Comparison of ENCODE assay signal across 27 cellular contexts in genomic region chr9:103904242-103904641, GRCh38.
"Had no signal": no experiment of that assay in that cellular context is flagged by ENCODE, and none has a peak within 500 bp of the region (broad histone marks: within the 10 kb centered on the region; RNA-seq: fewer than 3 reads in every experiment).

No MANE protein-coding gene starts in this region.

- H3K9me3 ChIP-seq: ascending aorta, Peyer's patch had no signal

- H3K27ac ChIP-seq: ascending aorta, Peyer's patch had no signal

- H3K27me3 ChIP-seq: ascending aorta, Peyer's patch had no signal

- ATAC-seq: activated CD4-positive, alpha-beta T cell treated with anti-CD3 and anti-CD28 coated beads for 36 hours; activated CD4-positive, CD25-positive, alpha-beta regulatory T cell treated with anti-CD3 and anti-CD28 coated beads, Interleukin-2, amount 50 U/mL, for 24 hours; activated CD8-positive, alpha-beta T cell treated with anti-CD3 and anti-CD28 coated beads, Interleukin-2, amount 10 ng/mL, durations not matched to agents 7 days and 5 days; K562; PC-3; SK-N-SH treated with all-trans-retinoic acid at 6 μM for 48 hours had no signal

- H3K36me3 ChIP-seq: ascending aorta, Peyer's patch had no signal

- DNase-seq: activated CD4-positive, alpha-beta T cell treated with anti-CD3 and anti-CD28 coated beads for 36 hours; activated CD4-positive, alpha-beta T cell treated with anti-CD3 and anti-CD28 coated beads, Interleukin-2, amount 10 ng/mL, durations not matched to agents 7 days and 5 days; activated CD4-positive, alpha-beta T cell treated with anti-CD3 and anti-CD28 coated beads, Interleukin-2, amount 50 U/mL, for 48 hours; activated CD8-positive, alpha-beta T cell treated with anti-CD3 and anti-CD28 coated beads, Interleukin-2, amount 10 ng/mL, durations not matched to agents 7 days and 5 days; activated gamma-delta T cell; activated naive CD4-positive, alpha-beta T cell treated with Interleukin-2 at 50 U/mL for 16 hours; activated naive CD8-positive, alpha-beta T cell treated with anti-CD3 and anti-CD28 coated beads, Interleukin-2, amount 10 ng/mL, durations not matched to agents 7 days and 5 days; activated T-cell treated with anti-CD3 and anti-CD28 coated beads, Interleukin-2, amount 50 U/mL, for 24 hours; amygdala; NCI-H1436 treated with DMSO at 0.1 percent for 48 hours; NCI-H1694 treated with DMSO at 0.1 percent for 48 hours; NCI-H2081; NCI-H345; NCI-H524 treated with DMSO at 0.1 percent for 48 hours; NCI-H748 treated with DMSO at 0.1 percent for 48 hours; NK-92 treated with Interleukin-12 subunit alpha and Interleukin-12 subunit beta, amount 100 ng/mL, for 24 hours; PC-3; Peyer's patch; RPMI8226; SHP77 treated with DMSO at 0.1 percent for 48 hours; T-helper 1 cell; T-helper 2 cell; T-helper 9 cell had no signal

- H3K4me3 ChIP-seq: ascending aorta, K562, Peyer's patch had no signal

- H3K4me1 ChIP-seq: ascending aorta, Peyer's patch had no signal
